ENCODE assay signal across 2 cellular contexts in genomic region chr2:216696321-216696720, GRCh38.
TF ChIP-seq lines count a peak whose summit lies in the region.

No MANE protein-coding gene starts in this region.

TF ChIP-seq in A549, 52 proteins besides CTCF, POLR2A, EP300 and RAD21:
- TF ChIP-seq HOXB13 (CRISPR knock-in tag; IDR thresholded peaks at IDR 0.05; ENCODE audit: low read depth) = no peak
- no peak for TF ChIP-seq MYC (IDR thresholded peaks at IDR 0.05; ENCODE audit: borderline replicate concordance, low read length)
- TF ChIP-seq MAFK (IDR thresholded peaks at IDR 0.05; ENCODE audit: partially characterized antibody) = no peak
- TF ChIP-seq NFE2L2 (conservative IDR thresholded peaks at IDR 0.05; ENCODE audit: low read length) = no peak

TF ChIP-seq in IMR-90, 13 proteins besides CTCF, POLR2A, EP300 and RAD21:
- TF ChIP-seq FOS (IDR thresholded peaks at IDR 0.05; ENCODE audit: low read depth, low read length) (no peak), CEBPB (IDR thresholded peaks at IDR 0.05; ENCODE audit: low read depth, low read length) (no peak), RFX5 (IDR thresholded peaks at IDR 0.05; ENCODE audit: low read depth, low read length) (no peak), ELK1 (IDR thresholded peaks at IDR 0.05; ENCODE audit: borderline replicate concordance, low read depth, low read length) (no peak)
TF ChIP-seq in IMR-90: peak in this region for 0.
